Comparison of ENCODE assay signal across 24 cellular contexts in genomic region chr12:117527480-117527857, GRCh38.
"Had no signal": no experiment of that assay in that cellular context is flagged by ENCODE, and none has a peak within 500 bp of the region (broad histone marks: within the 10 kb centered on the region; RNA-seq: fewer than 3 reads in every experiment).

No MANE protein-coding gene starts in this region.

- H3K36me3 ChIP-seq: neutrophil, spleen, tibial nerve, upper lobe of left lung had no signal

- H3K27ac ChIP-seq: dorsolateral prefrontal cortex, neutrophil, parathyroid adenoma, skin epidermis, spleen, testis, tibial nerve, upper lobe of left lung had no signal

- H3K4me1 ChIP-seq: parathyroid adenoma, spleen, testis, tibial nerve, upper lobe of left lung had no signal

- H3K4me3 Mint-ChIP-seq: mesothelial cell of epicardium; naive B cell; natural killer cell treated with Interleukin-12 subunit alpha and Interleukin-12 subunit beta and Interleukin-15 and Interleukin-18, amount 100 ng/mL, for 72 hours; neural crest cell; stimulated activated memory B cell treated with anti-CD40 and anti-IgM and Interleukin-4, amounts not matched to agents 10 μg/mL and 1 μg/mL and 100 μg/mL, for 72 hours had no signal

- DNase-seq: dorsolateral prefrontal cortex; effector CD4-positive, alpha-beta T cell; head of caudate nucleus; mesenchymal stem cell; mucosa of descending colon; naive B cell; spleen; stimulated activated CD4-positive, alpha-beta T cell treated with anti-CD3 and anti-CD28 coated beads, Interleukin-4, amount 100 ng/mL, for 4 hours; stimulated activated naive CD8-positive, alpha-beta T cell treated with anti-CD3 and anti-CD28 coated beads, Interleukin-15, Interleukin-2, amounts not matched to agents 100 U/mL and 50 U/mL, for 24 hours; testis; upper lobe of left lung had no signal

- H3K27ac Mint-ChIP-seq: mesothelial cell of epicardium; naive B cell; natural killer cell treated with Interleukin-12 subunit alpha and Interleukin-12 subunit beta and Interleukin-15 and Interleukin-18, amount 100 ng/mL, for 72 hours; stimulated activated memory B cell treated with anti-CD40 and anti-IgM and Interleukin-4, amounts not matched to agents 10 μg/mL and 1 μg/mL and 100 μg/mL, for 72 hours had no signal

- H3K9me3 Mint-ChIP-seq: natural killer cell treated with Interleukin-12 subunit alpha and Interleukin-12 subunit beta and Interleukin-15 and Interleukin-18, amount 100 ng/mL, for 72 hours; neural crest cell had no signal

- H3K36me3 Mint-ChIP-seq: mesothelial cell of epicardium; naive B cell; natural killer cell treated with Interleukin-12 subunit alpha and Interleukin-12 subunit beta and Interleukin-15 and Interleukin-18, amount 100 ng/mL, for 72 hours; stimulated activated memory B cell treated with anti-CD40 and anti-IgM and Interleukin-4, amounts not matched to agents 10 μg/mL and 1 μg/mL and 100 μg/mL, for 72 hours had no signal

- H3K4me1 Mint-ChIP-seq: naive B cell; stimulated activated memory B cell treated with anti-CD40 and anti-IgM and Interleukin-4, amounts not matched to agents 10 μg/mL and 1 μg/mL and 100 μg/mL, for 72 hours had no signal

- FAIRE-seq: colon, frontal cortex, keratinocyte, urothelium cell line had no signal

- H3K4me3 ChIP-seq: dorsolateral prefrontal cortex, mucosa of descending colon, skin epidermis, spleen, testis, tibial nerve, upper lobe of left lung had no signal

- H3K9me3 ChIP-seq: mucosa of descending colon, neutrophil, spleen, testis, upper lobe of left lung had no signal

- H3K27me3 ChIP-seq: dorsolateral prefrontal cortex, testis, tibial nerve, upper lobe of left lung had no signal

- H3K27me3 Mint-ChIP-seq: naive B cell; stimulated activated memory B cell treated with anti-CD40 and anti-IgM and Interleukin-4, amounts not matched to agents 10 μg/mL and 1 μg/mL and 100 μg/mL, for 72 hours had no signal

- ATAC-seq: left lobe of liver; mucosa of descending colon; natural killer cell treated with Interleukin-12 subunit alpha and Interleukin-12 subunit beta and Interleukin-15 and Interleukin-18, amount 100 ng/mL, for 72 hours; stimulated activated memory B cell treated with anti-CD40 and anti-IgM and Interleukin-4, amounts not matched to agents 10 μg/mL and 1 μg/mL and 100 μg/mL, for 72 hours; stimulated activated naive CD8-positive, alpha-beta T cell treated with anti-CD3 and anti-CD28 coated beads, Interleukin-15, Interleukin-2, amounts not matched to agents 100 U/mL and 50 U/mL, for 24 hours had no signal
